10 cellular contexts compared by ENCODE assay signal in genomic region chr10:31604646-31605170, GRCh38.
DNase-seq lines count a peak whose midpoint lies in the region; ATAC-seq and TF ChIP-seq lines count a peak whose summit lies in the region.
"Had no signal": no experiment of that assay in that cellular context is flagged by ENCODE, and none has a peak within 500 bp of the region (broad histone marks: within the 10 kb centered on the region; RNA-seq: fewer than 3 reads in every experiment).

No MANE protein-coding gene starts in this region.

- no peak overlapping the region for H3K27ac Mint-ChIP-seq in activated naive CD8-positive, alpha-beta T cell
- H3K27ac Mint-ChIP-seq in naive B cell: peak overlapping the region in 1 of 6 donors; percentile 23

- no peak for TF ChIP-seq POLR2A in vagina (IDR thresholded peaks at IDR 0.05)

- intact Hi-C loops in left ventricle myocardium inferior (cut with micrococcal nuclease) (no loop called here), vagina (cut with DNase I) (loop anchor here (5.0 kb wide), 2 partner anchors 93 to 158 kb away; no protein-coding TSS in a partner anchor)

- H3K36me3 ChIP-seq in left ventricle myocardium inferior: no peaks in the 10 kb centered on the region
- H3K36me3 ChIP-seq in right atrium auricular region: no peaks in the 10 kb centered on the region
- no peaks in the 10 kb centered on the region for H3K36me3 ChIP-seq in vagina
- no peaks in the 10 kb centered on the region for H3K36me3 ChIP-seq in H7 (replicated peaks; ENCODE audit: control insufficient read depth, insufficient read depth, low read length)

- no peaks in the 10 kb centered on the region for H3K9me3 ChIP-seq in left ventricle myocardium inferior (replicated peaks)
- H3K9me3 ChIP-seq in right atrium auricular region: no peaks in the 10 kb centered on the region
- H3K9me3 ChIP-seq in vagina: no peaks in the 10 kb centered on the region

- H3K27ac ChIP-seq in left ventricle myocardium inferior (replicated peaks): peak overlapping the region; percentile 90
- peak overlapping the region in 1 of 2 donors; percentile 94 for H3K27ac ChIP-seq in right atrium auricular region
- H3K27ac ChIP-seq in vagina: peak overlapping the region; percentile 92

- no peaks in the 10 kb centered on the region for H3K36me3 Mint-ChIP-seq in activated naive CD8-positive, alpha-beta T cell
- no peaks in the 10 kb centered on the region for H3K36me3 Mint-ChIP-seq in naive B cell

- H3K4me1 Mint-ChIP-seq in activated naive CD8-positive, alpha-beta T cell (ENCODE audit: low read depth): peaks cover 30% of the 10 kb centered on the region
- peaks cover 7 to 15% (median 10%) of the 10 kb centered on the region in 3 donors for H3K4me1 Mint-ChIP-seq in naive B cell

- no peaks in the 10 kb centered on the region for H3K9me3 Mint-ChIP-seq in activated naive CD8-positive, alpha-beta T cell (ENCODE audit: low read depth)
- peaks cover 0 to 6% (median 0%) of the 10 kb centered on the region in 7 donors for H3K9me3 Mint-ChIP-seq in naive B cell

- H3K27me3 ChIP-seq in left ventricle myocardium inferior (ENCODE audit: low read depth) (no peaks in the 10 kb centered on the region), right atrium auricular region (no peaks in the 10 kb centered on the region), vagina (no peaks in the 10 kb centered on the region), H7 (ENCODE audit: control insufficient read depth, insufficient read depth, low read length) (no peaks in the 10 kb centered on the region; the same call in 1 of the 2 replicates)

- DNase-seq in left ventricle myocardium inferior (no peak), right atrium auricular region (ENCODE audit: low spot score) (no peak), naive B cell (no peak), vagina (ENCODE audit: extremely low spot score in 2 of 2) (peak in 1 of 2 donors; percentile 86), H7 (no peak), mesenteric fat pad (ENCODE audit: low spot score) (no peak)
- DNase-seq: cerebellar nuclear complex had no signal

- H3K4me1 ChIP-seq in left ventricle myocardium inferior (peaks cover 39% of the 10 kb centered on the region), right atrium auricular region (peaks cover 0 to 17% of the 10 kb centered on the region in 2 donors), vagina (peaks cover 43% of the 10 kb centered on the region)

- TF ChIP-seq CTCF in left ventricle myocardium inferior (IDR thresholded peaks at IDR 0.05; ENCODE audit: borderline replicate concordance) (no peak), right atrium auricular region (IDR thresholded peaks at IDR 0.05) (no peak), vagina (IDR thresholded peaks at IDR 0.05) (no peak)

- H3K4me3 ChIP-seq in left ventricle myocardium inferior: no peak overlapping the region
- no peak overlapping the region for H3K4me3 ChIP-seq in right atrium auricular region
- H3K4me3 ChIP-seq in vagina: no peak overlapping the region
- no peak overlapping the region for H3K4me3 ChIP-seq in H7 (ENCODE audit: insufficient read depth, low read depth, low read length)

- peaks cover 2% of the 10 kb centered on the region for H3K27me3 Mint-ChIP-seq in activated naive CD8-positive, alpha-beta T cell
- peaks cover 0 to 7% (median 4%) of the 10 kb centered on the region in 3 donors for H3K27me3 Mint-ChIP-seq in naive B cell

- H3K4me3 Mint-ChIP-seq in activated naive CD8-positive, alpha-beta T cell: peak overlapping the region; percentile 89
- H3K4me3 Mint-ChIP-seq in naive B cell: peak overlapping the region in 7 of 8 donors; percentile 16 to 94 (median 89)

- ATAC-seq in naive B cell (ENCODE audit: low read depth in 2 of 2): no peak
- no peak for ATAC-seq in GM19467 (IDR thresholded peaks at IDR 0.05; ENCODE audit: unreplicated experiment)
- ATAC-seq: Panc1 had no signal
